In genomic region chr15:73865904-73866303, GRCh38 we compare ENCODE assay signal across 22 cellular contexts. TPM values are rescaled to one million over a fixed set of nuclear protein-coding genes. Genes with fewer than 3 reads are reported as not detected.
DNase-seq lines count a peak whose midpoint lies in the region; ATAC-seq and TF ChIP-seq lines count a peak whose summit lies in the region.
"Had no signal": no experiment of that assay in that cellular context is flagged by ENCODE, and none has a peak within 500 bp of the region (broad histone marks: within the 10 kb centered on the region; RNA-seq: fewer than 3 reads in every experiment).

No MANE protein-coding gene starts in this region.

- H3K9me3 ChIP-seq in RWPE2 (ENCODE audit: severe bottlenecking) (peaks cover 7% of the 10 kb centered on the region), endodermal cell (ENCODE audit: control insufficient read depth, low read length) (no peaks in the 10 kb centered on the region), stomach (no peaks in the 10 kb centered on the region)

- no peaks in the 10 kb centered on the region for H3K36me3 Mint-ChIP-seq in endodermal cell (ENCODE audit: low read depth)

- no peak overlapping the region for H3K4me3 ChIP-seq in RWPE2 (ENCODE audit: severe bottlenecking)
- H3K4me3 ChIP-seq in endodermal cell (ENCODE audit: low read length), result no peak overlapping the region
- no peak overlapping the region for H3K4me3 ChIP-seq in stomach

- H3K27ac ChIP-seq in RWPE2 (ENCODE audit: poor library complexity, severe bottlenecking), result no peak overlapping the region
- H3K27ac ChIP-seq in endodermal cell (ENCODE audit: low read depth, low read length), result no peak overlapping the region
- H3K27ac ChIP-seq in stomach, result no peak overlapping the region
- H3K27ac ChIP-seq: 22Rv1, C4-2B had no signal

- peak; percentile 35 for DNase-seq in activated CD8-positive, alpha-beta memory T cell treated with anti-CD3 and anti-CD28 coated beads, Interleukin-2, amount 50 U/mL, for 48 hours
- DNase-seq in activated CD8-positive, alpha-beta memory T cell treated with anti-CD3 and anti-CD28 coated beads for 24 hours, result no peak
- DNase-seq in RWPE2 (ENCODE audit: low spot score) (peak; percentile 29), endodermal cell (peak; percentile 35), stomach (peak; percentile 7), GF-D8 (lab: John Stamatoyannopoulos, UW) (no peak), HuH-7.5 (ENCODE audit: low spot score) (no peak), activated gamma-delta T cell treated with Interleukin-2 at 50 U/mL for 16 hours (no peak)
- DNase-seq: ACHN, EL, GOT3, KBM-7, NCI-H1694, NCI-H2081, NCI-H2171, NCI-H446, NCI-H526, Right ventricle myocardium superior had no signal

- 72 to 74% methylated on average over 3 to 6 of the region's 6 CpGs for WGBS in endodermal cell (ENCODE audit: insufficient coverage in 1 of 2, insufficient read length in 1 of 2), 2 experiments
- WGBS in stomach, 5 donors, result 16 to 33% (median 19%) methylated on average over 6 of the region's 6 CpGs

- H3K4me1 Mint-ChIP-seq in endodermal cell, result no peaks in the 10 kb centered on the region

- peaks cover 3% of the 10 kb centered on the region for H3K9me3 Mint-ChIP-seq in endodermal cell

- no peak for ATAC-seq in RWPE2 (ENCODE audit: low read depth)

- no peak for TF ChIP-seq POLR2A in stomach (IDR thresholded peaks at IDR 0.05)

- H3K27ac Mint-ChIP-seq in endodermal cell, result no peak overlapping the region

- TF ChIP-seq CTCF in RWPE2 (IDR thresholded peaks at IDR 0.05; ENCODE audit: poor library complexity, severe bottlenecking) (no peak), endodermal cell (conservative IDR thresholded peaks at IDR 0.05) (no peak), stomach (IDR thresholded peaks at IDR 0.05) (no peak)

- H3K27me3 ChIP-seq in RWPE2 (ENCODE audit: insufficient read depth, poor library complexity, severe bottlenecking) (peaks cover 55% of the 10 kb centered on the region), endodermal cell (ENCODE audit: control insufficient read depth, insufficient read depth, low read length, poor library complexity, severe bottlenecking) (peaks cover 7% of the 10 kb centered on the region), stomach (peaks cover 0 to 30% (median 0%) of the 10 kb centered on the region in 3 donors)

- peaks cover 12% of the 10 kb centered on the region for H3K27me3 Mint-ChIP-seq in endodermal cell (ENCODE audit: insufficient read depth)

- no peaks in the 10 kb centered on the region for H3K36me3 ChIP-seq in RWPE2 (ENCODE audit: low read depth)
- H3K36me3 ChIP-seq in endodermal cell (ENCODE audit: control insufficient read depth, insufficient read depth, low read length), result no peaks in the 10 kb centered on the region
- H3K36me3 ChIP-seq in stomach, result no peaks in the 10 kb centered on the region

- no peak overlapping the region for H3K4me3 Mint-ChIP-seq in endodermal cell

- H3K4me1 ChIP-seq in RWPE2 (ENCODE audit: insufficient read depth, poor library complexity, severe bottlenecking), result peaks cover 3% of the 10 kb centered on the region
- H3K4me1 ChIP-seq in endodermal cell (ENCODE audit: control insufficient read depth, insufficient read depth, low read length), result no peaks in the 10 kb centered on the region
- peaks cover 0 to 12% (median 7%) of the 10 kb centered on the region in 4 donors for H3K4me1 ChIP-seq in stomach

- TF ChIP-seq EP300 in stomach (IDR thresholded peaks at IDR 0.05), result no peak

- intact Hi-C loops in stomach (cut with DNase I; ENCODE audit: low total_unique reads), result no loop called here

- no peak overlapping the region for H3K9ac ChIP-seq in endodermal cell (ENCODE audit: extremely low read depth, low read length, poor library complexity, severe bottlenecking)

RNA-seq across cellular contexts. Expression of gene TBC1D21, which starts 7.5 kb away (rescaled TPM):
- not detected for total RNA-seq in endodermal cell
- polyA plus RNA-seq in endodermal cell (2013, experiment 1 of 2), result not detected
- polyA plus RNA-seq in endodermal cell (2013, experiment 2 of 2), result not detected
- total RNA-seq in stomach, result not detected
- not detected for polyA plus RNA-seq in stomach
- total RNA-seq: OCI-LY7, Right ventricle myocardium superior, SK-MEL-5 had no signal

Comparison
In these comparisons a context has a peak if more than half of its experiments do, and no peak if none do; other contexts are left out.
1. DNase-seq: peak in activated CD8-positive, alpha-beta memory T cell treated with anti-CD3 and anti-CD28 coated beads, Interleukin-2, amount 50 U/mL, for 48 hours (single experiment), RWPE2 (single experiment), endodermal cell (single experiment) and stomach (single experiment); none in activated CD8-positive, alpha-beta memory T cell treated with anti-CD3 and anti-CD28 coated beads for 24 hours (single experiment), GF-D8 (single experiment), HuH-7.5 (single experiment) and activated gamma-delta T cell treated with Interleukin-2 at 50 U/mL for 16 hours (single experiment).